ENCODE assay signal across 22 cellular contexts in the genomic region with DNA sequence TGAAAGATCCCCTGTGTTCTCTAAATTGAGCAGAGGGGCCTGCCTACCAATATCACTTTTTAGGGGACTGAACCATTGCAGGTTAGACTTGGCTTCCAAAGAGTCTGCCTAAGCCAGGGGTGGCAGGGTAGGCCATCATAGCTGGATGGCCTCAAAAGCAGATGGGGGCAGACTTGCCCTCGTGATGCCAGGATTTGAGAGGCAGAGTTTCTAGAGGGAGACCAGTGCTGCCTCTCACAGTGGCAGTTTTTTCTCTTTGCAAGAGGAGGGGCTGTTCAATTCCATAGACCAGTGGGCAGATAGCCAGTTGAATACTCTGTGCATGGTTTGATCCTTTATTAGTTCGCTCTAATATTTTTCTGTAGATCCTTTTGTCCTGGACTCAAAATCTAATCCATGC. TPM values are rescaled to one million over a fixed set of nuclear protein-coding genes. Genes with fewer than 3 reads are reported as not detected.
"Had no signal": no experiment of that assay in that cellular context is flagged by ENCODE, and none has a peak within 500 bp of the region (broad histone marks: within the 10 kb centered on the region; RNA-seq: fewer than 3 reads in every experiment).

No MANE protein-coding gene starts in this region.

- H3K27me3 ChIP-seq: foreskin keratinocyte, upper lobe of right lung had no signal

- FAIRE-seq: keratinocyte, TTC549 had no signal

- H3K27ac ChIP-seq: epithelial cell of prostate, foreskin keratinocyte, upper lobe of right lung had no signal

- H3K4me1 ChIP-seq: foreskin keratinocyte, upper lobe of right lung had no signal

- H3K9me3 ChIP-seq: upper lobe of right lung had no signal

- ATAC-seq: activated CD4-positive, alpha-beta T cell treated with anti-CD3 and anti-CD28 coated beads for 36 hours; activated T-cell treated with anti-CD3 and anti-CD28 coated beads, Interleukin-2, amount 50 U/mL, for 4 hours; foreskin keratinocyte; left lobe of liver; upper lobe of right lung had no signal

- H3K36me3 ChIP-seq: upper lobe of right lung had no signal

- H3K4me3 ChIP-seq: upper lobe of right lung had no signal

- DNase-seq: activated CD4-positive, alpha-beta T cell treated with anti-CD3 and anti-CD28 coated beads for 36 hours; activated CD4-positive, alpha-beta T cell treated with anti-CD3 and anti-CD28 coated beads, Interleukin-2, amount 50 U/mL, for 48 hours; activated naive CD4-positive, alpha-beta T cell treated with anti-CD3 and anti-CD28 coated beads for 36 hours; activated T-cell treated with anti-CD3 and anti-CD28 coated beads, Interleukin-2, amount 50 U/mL, for 4 hours; caudate nucleus; foreskin keratinocyte; glutamatergic neuron; hippocampal formation; occipital lobe; retina; stimulated activated CD4-positive, alpha-beta T cell treated with anti-CD3 and anti-CD28 coated beads, Interleukin-12 subunit alpha, Interleukin-12 subunit beta, amount 100 ng/mL, for 4 hours; stimulated activated CD4-positive, alpha-beta T cell treated with anti-CD3 and anti-CD28 coated beads, Interleukin-1b, Interleukin-23, amount 100 ng/mL, for 48 hours; stimulated activated CD8-positive, alpha-beta memory T cell treated with anti-CD3 and anti-CD28 coated beads, Interleukin-4, amount 100 ng/mL, for 48 hours; stimulated activated naive CD4-positive, alpha-beta T cell; upper lobe of right lung had no signal

RNA-seq across cellular contexts. Expression of a gene that starts 23.8 kb away (rescaled TPM):
- total RNA-seq: activated T-cell treated with anti-CD3 and anti-CD28 coated beads, Interleukin-2, amount 50 U/mL, for 4 hours; fibroblast of lung; left lobe of liver; myocyte had no signal
- polyA plus RNA-seq: fibroblast of lung, neural cell had no signal
